Comparison of ENCODE assay signal across 9 cellular contexts in the genomic region with DNA sequence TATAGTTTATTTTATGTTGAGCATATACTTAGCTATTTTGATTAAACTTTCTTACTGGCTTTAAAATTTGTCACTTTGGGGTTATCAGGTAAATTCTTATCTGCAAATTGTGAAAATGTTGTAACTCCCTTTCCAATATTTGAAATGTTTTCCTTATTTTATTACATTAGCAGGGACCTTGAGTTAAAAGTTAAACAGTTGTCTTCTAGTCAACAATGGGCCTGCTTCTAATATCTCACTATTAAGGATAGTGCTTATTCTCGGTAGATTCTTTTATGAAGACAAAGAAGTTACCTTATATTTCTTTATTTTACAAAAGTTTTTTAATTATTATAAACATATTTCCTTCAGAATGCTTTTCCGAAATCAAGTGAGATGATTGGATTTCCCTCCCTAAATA. TPM values are rescaled to one million over a fixed set of nuclear protein-coding genes. Genes with fewer than 3 reads are reported as not detected.
"Had no signal": no experiment of that assay in that cellular context is flagged by ENCODE, and none has a peak within 500 bp of the region (broad histone marks: within the 10 kb centered on the region; RNA-seq: fewer than 3 reads in every experiment).

No MANE protein-coding gene starts in this region.

- DNase-seq: H9, HCEC 1CT, IMR-90, KG1 had no signal

- H3K4me2 ChIP-seq: GM23338 had no signal

- ATAC-seq: GM23338, K562 had no signal

- FAIRE-seq: H1, H54, K562 had no signal

- H3K27ac ChIP-seq: HL-60 had no signal

- H3K4me3 ChIP-seq: GM23338, K562 had no signal

- H3K9me3 Mint-ChIP-seq: GM23338, H9 had no signal

- H3K27ac Mint-ChIP-seq: GM23338, H9 had no signal

RNA-seq across cellular contexts. Expression of a gene that starts 53.7 kb away (rescaled TPM):
- polyA plus RNA-seq: K562 had no signal
